ENCODE assay signal across 1 cellular context in the genomic region with DNA sequence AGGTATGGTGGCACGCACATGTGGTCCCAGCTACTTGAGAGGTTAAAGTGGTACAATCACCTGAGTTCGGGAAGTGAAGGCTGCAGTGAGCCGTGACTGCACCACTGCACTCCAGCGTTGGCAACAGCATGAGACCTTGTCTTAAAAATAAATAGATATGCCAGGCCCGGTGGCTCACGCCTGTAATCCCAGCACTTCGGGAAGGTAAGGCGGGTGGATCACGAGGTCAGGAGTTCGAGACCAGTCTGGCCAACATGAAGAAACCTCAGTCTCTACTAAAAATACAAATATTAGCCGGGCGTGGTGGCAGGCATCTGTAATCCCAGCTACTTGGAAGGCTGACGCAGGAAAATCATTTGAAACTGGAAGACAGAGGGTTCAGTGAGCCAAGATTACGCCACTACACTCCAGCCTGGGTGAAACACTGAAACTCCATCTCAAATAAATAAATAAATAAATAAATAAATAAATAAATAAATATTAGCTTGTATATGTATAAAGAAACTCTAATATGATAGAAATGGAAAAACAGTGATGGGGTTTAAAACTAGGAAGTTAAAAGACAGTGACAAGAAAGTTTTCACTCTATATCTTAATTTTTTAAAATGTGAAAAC.
TF ChIP-seq lines count a peak whose summit lies in the region.

No MANE protein-coding gene starts in this region.

TF ChIP-seq in HEK293, 187 proteins besides CTCF, POLR2A, EP300 and RAD21 (continued from another document):
- TF ChIP-seq, protein P1, sequence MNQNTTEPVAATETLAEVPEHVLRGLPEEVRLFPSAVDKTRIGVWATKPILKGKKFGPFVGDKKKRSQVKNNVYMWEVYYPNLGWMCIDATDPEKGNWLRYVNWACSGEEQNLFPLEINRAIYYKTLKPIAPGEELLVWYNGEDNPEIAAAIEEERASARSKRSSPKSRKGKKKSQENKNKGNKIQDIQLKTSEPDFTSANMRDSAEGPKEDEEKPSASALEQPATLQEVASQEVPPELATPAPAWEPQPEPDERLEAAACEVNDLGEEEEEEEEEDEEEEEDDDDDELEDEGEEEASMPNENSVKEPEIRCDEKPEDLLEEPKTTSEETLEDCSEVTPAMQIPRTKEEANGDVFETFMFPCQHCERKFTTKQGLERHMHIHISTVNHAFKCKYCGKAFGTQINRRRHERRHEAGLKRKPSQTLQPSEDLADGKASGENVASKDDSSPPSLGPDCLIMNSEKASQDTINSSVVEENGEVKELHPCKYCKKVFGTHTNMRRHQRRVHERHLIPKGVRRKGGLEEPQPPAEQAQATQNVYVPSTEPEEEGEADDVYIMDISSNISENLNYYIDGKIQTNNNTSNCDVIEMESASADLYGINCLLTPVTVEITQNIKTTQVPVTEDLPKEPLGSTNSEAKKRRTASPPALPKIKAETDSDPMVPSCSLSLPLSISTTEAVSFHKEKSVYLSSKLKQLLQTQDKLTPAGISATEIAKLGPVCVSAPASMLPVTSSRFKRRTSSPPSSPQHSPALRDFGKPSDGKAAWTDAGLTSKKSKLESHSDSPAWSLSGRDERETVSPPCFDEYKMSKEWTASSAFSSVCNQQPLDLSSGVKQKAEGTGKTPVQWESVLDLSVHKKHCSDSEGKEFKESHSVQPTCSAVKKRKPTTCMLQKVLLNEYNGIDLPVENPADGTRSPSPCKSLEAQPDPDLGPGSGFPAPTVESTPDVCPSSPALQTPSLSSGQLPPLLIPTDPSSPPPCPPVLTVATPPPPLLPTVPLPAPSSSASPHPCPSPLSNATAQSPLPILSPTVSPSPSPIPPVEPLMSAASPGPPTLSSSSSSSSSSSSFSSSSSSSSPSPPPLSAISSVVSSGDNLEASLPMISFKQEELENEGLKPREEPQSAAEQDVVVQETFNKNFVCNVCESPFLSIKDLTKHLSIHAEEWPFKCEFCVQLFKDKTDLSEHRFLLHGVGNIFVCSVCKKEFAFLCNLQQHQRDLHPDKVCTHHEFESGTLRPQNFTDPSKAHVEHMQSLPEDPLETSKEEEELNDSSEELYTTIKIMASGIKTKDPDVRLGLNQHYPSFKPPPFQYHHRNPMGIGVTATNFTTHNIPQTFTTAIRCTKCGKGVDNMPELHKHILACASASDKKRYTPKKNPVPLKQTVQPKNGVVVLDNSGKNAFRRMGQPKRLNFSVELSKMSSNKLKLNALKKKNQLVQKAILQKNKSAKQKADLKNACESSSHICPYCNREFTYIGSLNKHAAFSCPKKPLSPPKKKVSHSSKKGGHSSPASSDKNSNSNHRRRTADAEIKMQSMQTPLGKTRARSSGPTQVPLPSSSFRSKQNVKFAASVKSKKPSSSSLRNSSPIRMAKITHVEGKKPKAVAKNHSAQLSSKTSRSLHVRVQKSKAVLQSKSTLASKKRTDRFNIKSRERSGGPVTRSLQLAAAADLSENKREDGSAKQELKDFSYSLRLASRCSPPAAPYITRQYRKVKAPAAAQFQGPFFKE (tag by site-specific recombination; IDR thresholded peaks at IDR 0.05; ENCODE audit: borderline replicate concordance) = no peak
- no peak for TF ChIP-seq GFI1B (tag by site-specific recombination; IDR thresholded peaks at IDR 0.05)
- TF ChIP-seq ZNF530 (tag by site-specific recombination; IDR thresholded peaks at IDR 0.05; ENCODE audit: low read depth) = peak; percentile 64; the same call in 1 of the 2 replicates
- peak; percentile 94; the same call in 1 of the 2 replicates for TF ChIP-seq ZNF354C (tag by site-specific recombination; IDR thresholded peaks at IDR 0.05; ENCODE audit: borderline replicate concordance, low read depth)
- TF ChIP-seq, protein P2, sequence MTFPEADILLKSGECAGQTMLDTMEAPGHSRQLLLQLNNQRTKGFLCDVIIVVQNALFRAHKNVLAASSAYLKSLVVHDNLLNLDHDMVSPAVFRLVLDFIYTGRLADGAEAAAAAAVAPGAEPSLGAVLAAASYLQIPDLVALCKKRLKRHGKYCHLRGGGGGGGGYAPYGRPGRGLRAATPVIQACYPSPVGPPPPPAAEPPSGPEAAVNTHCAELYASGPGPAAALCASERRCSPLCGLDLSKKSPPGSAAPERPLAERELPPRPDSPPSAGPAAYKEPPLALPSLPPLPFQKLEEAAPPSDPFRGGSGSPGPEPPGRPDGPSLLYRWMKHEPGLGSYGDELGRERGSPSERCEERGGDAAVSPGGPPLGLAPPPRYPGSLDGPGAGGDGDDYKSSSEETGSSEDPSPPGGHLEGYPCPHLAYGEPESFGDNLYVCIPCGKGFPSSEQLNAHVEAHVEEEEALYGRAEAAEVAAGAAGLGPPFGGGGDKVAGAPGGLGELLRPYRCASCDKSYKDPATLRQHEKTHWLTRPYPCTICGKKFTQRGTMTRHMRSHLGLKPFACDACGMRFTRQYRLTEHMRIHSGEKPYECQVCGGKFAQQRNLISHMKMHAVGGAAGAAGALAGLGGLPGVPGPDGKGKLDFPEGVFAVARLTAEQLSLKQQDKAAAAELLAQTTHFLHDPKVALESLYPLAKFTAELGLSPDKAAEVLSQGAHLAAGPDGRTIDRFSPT (tag by site-specific recombination; IDR thresholded peaks at IDR 0.05) = no peak
- TF ChIP-seq ZSCAN16 (tag by site-specific recombination; IDR thresholded peaks at IDR 0.05) = no peak
- TF ChIP-seq ZNF514 (tag by site-specific recombination; IDR thresholded peaks at IDR 0.05) = 0 out of 2 replicates have a peak, but pooled peaks have one; percentile 79
- TF ChIP-seq, protein P3, sequence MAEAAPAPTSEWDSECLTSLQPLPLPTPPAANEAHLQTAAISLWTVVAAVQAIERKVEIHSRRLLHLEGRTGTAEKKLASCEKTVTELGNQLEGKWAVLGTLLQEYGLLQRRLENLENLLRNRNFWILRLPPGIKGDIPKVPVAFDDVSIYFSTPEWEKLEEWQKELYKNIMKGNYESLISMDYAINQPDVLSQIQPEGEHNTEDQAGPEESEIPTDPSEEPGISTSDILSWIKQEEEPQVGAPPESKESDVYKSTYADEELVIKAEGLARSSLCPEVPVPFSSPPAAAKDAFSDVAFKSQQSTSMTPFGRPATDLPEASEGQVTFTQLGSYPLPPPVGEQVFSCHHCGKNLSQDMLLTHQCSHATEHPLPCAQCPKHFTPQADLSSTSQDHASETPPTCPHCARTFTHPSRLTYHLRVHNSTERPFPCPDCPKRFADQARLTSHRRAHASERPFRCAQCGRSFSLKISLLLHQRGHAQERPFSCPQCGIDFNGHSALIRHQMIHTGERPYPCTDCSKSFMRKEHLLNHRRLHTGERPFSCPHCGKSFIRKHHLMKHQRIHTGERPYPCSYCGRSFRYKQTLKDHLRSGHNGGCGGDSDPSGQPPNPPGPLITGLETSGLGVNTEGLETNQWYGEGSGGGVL (tag by site-specific recombination; IDR thresholded peaks at IDR 0.05) = no peak
- TF ChIP-seq SP2 (tag by site-specific recombination; IDR thresholded peaks at IDR 0.05) = no peak
- TF ChIP-seq ZNF48 (tag by site-specific recombination; IDR thresholded peaks at IDR 0.05) = no peak
- TF ChIP-seq, protein P4, sequence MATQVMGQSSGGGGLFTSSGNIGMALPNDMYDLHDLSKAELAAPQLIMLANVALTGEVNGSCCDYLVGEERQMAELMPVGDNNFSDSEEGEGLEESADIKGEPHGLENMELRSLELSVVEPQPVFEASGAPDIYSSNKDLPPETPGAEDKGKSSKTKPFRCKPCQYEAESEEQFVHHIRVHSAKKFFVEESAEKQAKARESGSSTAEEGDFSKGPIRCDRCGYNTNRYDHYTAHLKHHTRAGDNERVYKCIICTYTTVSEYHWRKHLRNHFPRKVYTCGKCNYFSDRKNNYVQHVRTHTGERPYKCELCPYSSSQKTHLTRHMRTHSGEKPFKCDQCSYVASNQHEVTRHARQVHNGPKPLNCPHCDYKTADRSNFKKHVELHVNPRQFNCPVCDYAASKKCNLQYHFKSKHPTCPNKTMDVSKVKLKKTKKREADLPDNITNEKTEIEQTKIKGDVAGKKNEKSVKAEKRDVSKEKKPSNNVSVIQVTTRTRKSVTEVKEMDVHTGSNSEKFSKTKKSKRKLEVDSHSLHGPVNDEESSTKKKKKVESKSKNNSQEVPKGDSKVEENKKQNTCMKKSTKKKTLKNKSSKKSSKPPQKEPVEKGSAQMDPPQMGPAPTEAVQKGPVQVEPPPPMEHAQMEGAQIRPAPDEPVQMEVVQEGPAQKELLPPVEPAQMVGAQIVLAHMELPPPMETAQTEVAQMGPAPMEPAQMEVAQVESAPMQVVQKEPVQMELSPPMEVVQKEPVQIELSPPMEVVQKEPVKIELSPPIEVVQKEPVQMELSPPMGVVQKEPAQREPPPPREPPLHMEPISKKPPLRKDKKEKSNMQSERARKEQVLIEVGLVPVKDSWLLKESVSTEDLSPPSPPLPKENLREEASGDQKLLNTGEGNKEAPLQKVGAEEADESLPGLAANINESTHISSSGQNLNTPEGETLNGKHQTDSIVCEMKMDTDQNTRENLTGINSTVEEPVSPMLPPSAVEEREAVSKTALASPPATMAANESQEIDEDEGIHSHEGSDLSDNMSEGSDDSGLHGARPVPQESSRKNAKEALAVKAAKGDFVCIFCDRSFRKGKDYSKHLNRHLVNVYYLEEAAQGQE (tag by site-specific recombination; IDR thresholded peaks at IDR 0.05) = peak; percentile 83
- TF ChIP-seq ZNF121 (tag by site-specific recombination; IDR thresholded peaks at IDR 0.05) = no peak
- TF ChIP-seq ZNF146 (tag by site-specific recombination; IDR thresholded peaks at IDR 0.05) = no peak
- TF ChIP-seq OVOL3 (tag by site-specific recombination; IDR thresholded peaks at IDR 0.05) = no peak
- TF ChIP-seq HOXA7 (CRISPR knock-in tag; IDR thresholded peaks at IDR 0.05; ENCODE audit: borderline replicate concordance) = no peak
